Comparison of ENCODE assay signal across 11 cellular contexts in the genomic region with DNA sequence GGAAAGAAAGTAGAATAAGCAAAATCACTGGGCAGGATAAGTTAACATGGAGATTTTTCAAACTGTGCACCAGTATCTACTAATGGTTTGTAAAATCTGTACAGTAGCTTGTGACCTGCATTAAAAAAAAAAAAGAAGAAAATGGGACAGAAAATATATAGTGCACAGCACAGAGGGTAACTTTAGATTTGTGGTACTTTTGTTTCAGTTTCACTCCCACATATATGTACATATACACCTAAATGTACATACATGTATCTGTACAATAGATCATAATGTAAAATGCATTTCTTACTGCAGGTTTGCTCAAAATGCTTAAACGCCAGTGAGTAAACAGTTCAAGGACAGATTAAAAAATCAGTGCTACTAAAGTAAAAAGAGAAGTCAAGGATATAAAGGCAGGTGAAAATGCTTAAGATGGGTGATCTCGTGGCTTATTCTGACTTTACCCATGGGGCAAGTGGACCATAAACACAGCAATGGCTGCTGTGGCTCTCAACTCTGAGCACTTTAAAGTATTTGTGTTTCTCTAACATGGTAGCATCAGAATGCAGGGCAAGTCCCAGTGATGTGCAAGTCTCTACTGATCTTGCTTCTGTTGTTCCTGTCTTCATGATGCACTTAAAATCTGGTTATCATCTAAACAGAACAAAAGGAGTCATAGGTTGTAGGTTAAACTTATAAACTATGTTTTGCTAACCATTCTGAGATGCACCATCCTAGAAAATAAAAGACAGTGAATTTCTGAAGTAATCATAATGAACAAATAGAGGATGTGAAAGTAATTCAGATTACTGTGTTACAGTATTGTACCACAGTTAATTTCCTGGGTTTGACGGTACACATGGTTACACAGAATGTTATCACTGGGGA.
DNase-seq lines count a peak whose midpoint lies in the region; ATAC-seq and TF ChIP-seq lines count a peak whose summit lies in the region.
"Had no signal": no experiment of that assay in that cellular context is flagged by ENCODE, and none has a peak within 500 bp of the region (broad histone marks: within the 10 kb centered on the region; RNA-seq: fewer than 3 reads in every experiment).

No MANE protein-coding gene starts in this region.

- TF ChIP-seq CTCF in foreskin keratinocyte (conservative IDR thresholded peaks at IDR 0.05) = no peak

- no peak overlapping the region for H3K23ac ChIP-seq in neuronal stem cell (ENCODE audit: low read depth, low read length, poor library complexity)

- H2AFZ ChIP-seq in neuronal stem cell (ENCODE audit: low read length) = no peak overlapping the region

- H3K4ac ChIP-seq in neuronal stem cell (ENCODE audit: low read length) = no peak overlapping the region

- no peak overlapping the region for H2BK120ac ChIP-seq in neuronal stem cell (ENCODE audit: low read depth, low read length)

- intact Hi-C loops in Right ventricle myocardium inferior (cut with DNase I) = no loop called here

- H3K27me3 ChIP-seq in neuronal stem cell (ENCODE audit: control insufficient read depth in 3 of 3, insufficient read depth in 3 of 3, low read depth in 1 of 3, low read length in 3 of 3) (no peaks in the 10 kb centered on the region), foreskin keratinocyte (no peaks in the 10 kb centered on the region)

- H3K9me3 Mint-ChIP-seq in memory B cell = peaks cover 2% of the 10 kb centered on the region

- no peak overlapping the region for H3K27ac ChIP-seq in neuronal stem cell (replicated peaks; ENCODE audit: low read length)
- H3K27ac ChIP-seq in foreskin keratinocyte = no peak overlapping the region

- H3K18ac ChIP-seq in neuronal stem cell (ENCODE audit: low read length) = no peak overlapping the region

- no peak overlapping the region for H3K27ac Mint-ChIP-seq in memory B cell
- H3K27ac Mint-ChIP-seq: activated CD8-positive, alpha-beta memory T cell treated with anti-CD3 and anti-CD28 coated beads, Interleukin-2, amount 10 ng/mL, durations not matched to agents 7 days and 5 days had no signal

- H4K8ac ChIP-seq in neuronal stem cell (ENCODE audit: low read depth, low read length) = no peak overlapping the region

- no peak overlapping the region for H4K91ac ChIP-seq in neuronal stem cell (ENCODE audit: low read depth, low read length, poor library complexity)

- WGBS in neuronal stem cell (ENCODE audit: extremely low coverage in 2 of 2, insufficient read length in 2 of 2, insufficient replicate concordance in 1 of 2), 2 donors = no CpG with 5 or more reads among the region's 3 CpGs

- H3K14ac ChIP-seq in neuronal stem cell (ENCODE audit: low read length) = no peak overlapping the region

- no peak overlapping the region for H2BK12ac ChIP-seq in neuronal stem cell (ENCODE audit: low read length)

- H3K9me3 ChIP-seq in neuronal stem cell (replicated peaks in 1 of 2; ENCODE audit: control insufficient read depth in 2 of 2, insufficient read depth in 1 of 2, low read depth in 1 of 2, low read length in 2 of 2) = peaks cover 0 to 7% of the 10 kb centered on the region in 2 donors

- ATAC-seq in GM18909 (IDR thresholded peaks at IDR 0.05; ENCODE audit: poor library complexity, unreplicated experiment) (peak; percentile 96), HG02571 (IDR thresholded peaks at IDR 0.05; ENCODE audit: unreplicated experiment) (peak; percentile 92), HG03432 (IDR thresholded peaks at IDR 0.05; ENCODE audit: unreplicated experiment) (peak; percentile 97), memory B cell (ENCODE audit: low read depth) (peak; percentile 99), foreskin keratinocyte (no peak), Right ventricle myocardium inferior (no peak)
- ATAC-seq in stimulated activated naive CD8-positive, alpha-beta T cell treated with anti-CD3 and anti-CD28 coated beads, Interleukin-15, Interleukin-2, amounts not matched to agents 100 U/mL and 50 U/mL, for 24 hours = no peak
- ATAC-seq: activated CD8-positive, alpha-beta memory T cell treated with anti-CD3 and anti-CD28 coated beads, Interleukin-2, amount 10 ng/mL, durations not matched to agents 7 days and 5 days had no signal

- peaks cover 18% of the 10 kb centered on the region for H3K27me3 Mint-ChIP-seq in memory B cell
- H3K27me3 Mint-ChIP-seq: activated CD8-positive, alpha-beta memory T cell treated with anti-CD3 and anti-CD28 coated beads, Interleukin-2, amount 10 ng/mL, durations not matched to agents 7 days and 5 days had no signal

- no peaks in the 10 kb centered on the region for H3K79me1 ChIP-seq in neuronal stem cell (ENCODE audit: low read depth, low read length)

- no peak overlapping the region for H3K4me3 ChIP-seq in neuronal stem cell (ENCODE audit: low read length in 2 of 2)

- no peak overlapping the region for H3K4me3 Mint-ChIP-seq in memory B cell
- H3K4me3 Mint-ChIP-seq: activated CD8-positive, alpha-beta memory T cell treated with anti-CD3 and anti-CD28 coated beads, Interleukin-2, amount 10 ng/mL, durations not matched to agents 7 days and 5 days had no signal

- no peak overlapping the region for H2BK15ac ChIP-seq in neuronal stem cell (ENCODE audit: low read length)

- H3K9ac ChIP-seq in neuronal stem cell (ENCODE audit: low read depth, low read length, poor library complexity) = no peak overlapping the region

- H3K36me3 Mint-ChIP-seq in memory B cell = peaks cover 24% of the 10 kb centered on the region

- H2BK5ac ChIP-seq in neuronal stem cell (ENCODE audit: low read length) = no peak overlapping the region

- no peak overlapping the region for H2AK5ac ChIP-seq in neuronal stem cell (ENCODE audit: low read depth, low read length)

- DNase-seq in memory B cell (ENCODE audit: low spot score in 2 of 2) (peak in 1 of 2 donors; percentile 33), neuronal stem cell (ENCODE audit: low spot score) (no peak), foreskin keratinocyte (no peak), Right ventricle myocardium inferior (ENCODE audit: missing footprints) (no peak)
- DNase-seq in stimulated activated naive CD8-positive, alpha-beta T cell treated with anti-CD3 and anti-CD28 coated beads, Interleukin-15, Interleukin-2, amounts not matched to agents 100 U/mL and 50 U/mL, for 24 hours = no peak
- DNase-seq: activated CD8-positive, alpha-beta memory T cell treated with anti-CD3 and anti-CD28 coated beads, Interleukin-2, amount 10 ng/mL, durations not matched to agents 7 days and 5 days; DND-41; NCI-H2029 had no signal

- H3K4me1 Mint-ChIP-seq in memory B cell = peaks cover 22% of the 10 kb centered on the region

- H3K4me1 ChIP-seq in neuronal stem cell (ENCODE audit: control insufficient read depth in 2 of 2, insufficient read depth in 1 of 2, low read depth in 1 of 2, low read length in 2 of 2) (no peaks in the 10 kb centered on the region), foreskin keratinocyte (peaks cover 7% of the 10 kb centered on the region)

- H3K4me2 ChIP-seq in neuronal stem cell (ENCODE audit: insufficient read depth, low read length, poor library complexity, severe bottlenecking) = no peak overlapping the region

- H3K36me3 ChIP-seq in neuronal stem cell (replicated peaks in 1 of 2; ENCODE audit: control insufficient read depth in 2 of 2, insufficient read depth in 2 of 2, low read length in 2 of 2) = no peaks in the 10 kb centered on the region

Comparison
In these comparisons a context has a peak if more than half of its experiments do, and no peak if none do; other contexts are left out.
1. ATAC-seq: peak in GM18909 (single experiment), HG02571 (single experiment), HG03432 (single experiment) and memory B cell (single experiment); none in foreskin keratinocyte (single experiment), stimulated activated naive CD8-positive, alpha-beta T cell treated with anti-CD3 and anti-CD28 coated beads, Interleukin-15, Interleukin-2, amounts not matched to agents 100 U/mL and 50 U/mL, for 24 hours (single experiment) and Right ventricle myocardium inferior (single experiment).